In genomic region chr17:71535311-71535710, GRCh38 we compare ENCODE assay signal across 17 cellular contexts.
DNase-seq lines count a peak whose midpoint lies in the region; ATAC-seq, FAIRE-seq and TF ChIP-seq lines count a peak whose summit lies in the region.
"Had no signal": no experiment of that assay in that cellular context is flagged by ENCODE, and none has a peak within 500 bp of the region (broad histone marks: within the 10 kb centered on the region; RNA-seq: fewer than 3 reads in every experiment).

No MANE protein-coding gene starts in this region.

- H3K27me3 Mint-ChIP-seq in activated CD4-positive, alpha-beta T cell treated with anti-CD3 and anti-CD28 coated beads, Interleukin-2, amount 10 ng/mL, durations not matched to agents 24 days and 14 days = no peaks in the 10 kb centered on the region

- H3K27ac Mint-ChIP-seq in activated CD4-positive, alpha-beta T cell treated with anti-CD3 and anti-CD28 coated beads, Interleukin-2, amount 10 ng/mL, durations not matched to agents 24 days and 14 days = no peak overlapping the region
- H3K27ac Mint-ChIP-seq: CD14-positive monocyte; CD8-positive, alpha-beta T cell; HFFc6 had no signal

- H3K4me2 ChIP-seq in keratinocyte (ENCODE audit: control insufficient read depth, extremely low read depth, insufficient read depth, low read depth, low read length) = peak overlapping the region; percentile 22
- H3K4me2 ChIP-seq: A549 had no signal

- FAIRE-seq in keratinocyte (lab: Jason Lieb, UNC) = peak; percentile 88
- FAIRE-seq: H1, HepG2, HTR-8/SVneo had no signal

- H3K27me3 ChIP-seq in keratinocyte (ENCODE audit: control insufficient read depth, extremely low read depth, insufficient read depth, low read length) = no peaks in the 10 kb centered on the region

- H3K9ac ChIP-seq in keratinocyte (ENCODE audit: control insufficient read depth, extremely low read depth, insufficient read depth, low read length) = no peak overlapping the region

- H3K36me3 Mint-ChIP-seq in activated CD4-positive, alpha-beta T cell treated with anti-CD3 and anti-CD28 coated beads, Interleukin-2, amount 10 ng/mL, durations not matched to agents 24 days and 14 days (ENCODE audit: low read depth) = no peaks in the 10 kb centered on the region
- H3K36me3 Mint-ChIP-seq: CD14-positive monocyte; CD8-positive, alpha-beta T cell had no signal

- no peak for ATAC-seq in HG02678 (IDR thresholded peaks at IDR 0.05; ENCODE audit: unreplicated experiment)
- ATAC-seq: A549; CD8-positive, alpha-beta T cell; HepG2 had no signal

- dilution Hi-C loops in keratinocyte (cut with MboI; ENCODE audit: extremely low pct_ligation_motif_present, low sequenced_read_pairs) = no loop called here

- H3K4me1 Mint-ChIP-seq in activated CD4-positive, alpha-beta T cell treated with anti-CD3 and anti-CD28 coated beads, Interleukin-2, amount 10 ng/mL, durations not matched to agents 24 days and 14 days = no peaks in the 10 kb centered on the region
- H3K4me1 Mint-ChIP-seq: CD14-positive monocyte had no signal

- no peaks in the 10 kb centered on the region for H3K9me3 ChIP-seq in keratinocyte (ENCODE audit: control insufficient read depth, low read depth, low read length)
- H3K9me3 ChIP-seq: A549 had no signal

- H3K4me3 ChIP-seq in keratinocyte (ENCODE audit: control insufficient read depth in 2 of 3, extremely low read depth in 1 of 3, insufficient read depth in 2 of 3, low read depth in 1 of 3, low read length in 3 of 3) = no peak overlapping the region
- H3K4me3 ChIP-seq in coronary artery = no peak overlapping the region
- H3K4me3 ChIP-seq: A549 had no signal

- H3K27ac ChIP-seq in keratinocyte (ENCODE audit: control insufficient read depth, insufficient read depth, low read length) (no peak overlapping the region), coronary artery (no peak overlapping the region)
- H3K27ac ChIP-seq: A549 had no signal

- H3K4me1 ChIP-seq in keratinocyte (ENCODE audit: control insufficient read depth, extremely low read depth, insufficient read depth, low read length) = peaks cover 23% of the 10 kb centered on the region
- H3K4me1 ChIP-seq: A549 had no signal

- DNase-seq in NCI-H446 treated with DMSO at 0.1 percent for 48 hours (lab: John Stamatoyannopoulos, UW) (peak; percentile 6), cerebellar cortex (ENCODE audit: low spot score) (peak; percentile 5), keratinocyte (ENCODE audit: low read depth, low spot score) (no peak), coronary artery (ENCODE audit: low spot score) (no peak)
- DNase-seq in activated CD4-positive, alpha-beta T cell treated with anti-CD3 and anti-CD28 coated beads, Interleukin-2, amount 10 ng/mL, durations not matched to agents 24 days and 14 days = no peak
- DNase-seq: CD8-positive, alpha-beta T cell; COR-L47; DND-41; GF-D8; HCEC 1CT; HFFc6 had no signal

- intact Hi-C loops in activated CD4-positive, alpha-beta T cell treated with anti-CD3 and anti-CD28 coated beads, Interleukin-2, amount 10 ng/mL, durations not matched to agents 24 days and 14 days (cut with micrococcal nuclease) = no loop called here

- H3K9me1 ChIP-seq in keratinocyte (ENCODE audit: control insufficient read depth, extremely low read depth, insufficient read depth, low read length) = no peaks in the 10 kb centered on the region

- H3K79me2 ChIP-seq in keratinocyte (ENCODE audit: control insufficient read depth, insufficient read depth, low read length) = no peaks in the 10 kb centered on the region

- H2AFZ ChIP-seq in keratinocyte (ENCODE audit: control insufficient read depth, low read length) = peak overlapping the region; percentile 27

- TF ChIP-seq CTCF in keratinocyte (optimal IDR thresholded peaks at IDR 0.05 in 1 of 3, IDR thresholded peaks at IDR 0.05 in 1 of 3, conservative IDR thresholded peaks at IDR 0.05 in 1 of 3; ENCODE audit: extremely low read depth in 1 of 3, insufficient read depth in 2 of 3, low read length in 3 of 3) (no peak), coronary artery (IDR thresholded peaks at IDR 0.05) (no peak)

- H4K20me1 ChIP-seq in keratinocyte (ENCODE audit: control insufficient read depth, extremely low read depth, insufficient read depth, low read length) = no peaks in the 10 kb centered on the region

- H3K9me3 Mint-ChIP-seq in activated CD4-positive, alpha-beta T cell treated with anti-CD3 and anti-CD28 coated beads, Interleukin-2, amount 10 ng/mL, durations not matched to agents 24 days and 14 days = no peaks in the 10 kb centered on the region
- H3K9me3 Mint-ChIP-seq: CD8-positive, alpha-beta T cell; HFFc6 had no signal

- H3K36me3 ChIP-seq in keratinocyte (ENCODE audit: control insufficient read depth in 2 of 2, extremely low read depth in 1 of 2, insufficient read depth in 2 of 2, low read length in 2 of 2) = no peaks in the 10 kb centered on the region

- no peak overlapping the region for H3K4me3 Mint-ChIP-seq in activated CD4-positive, alpha-beta T cell treated with anti-CD3 and anti-CD28 coated beads, Interleukin-2, amount 10 ng/mL, durations not matched to agents 24 days and 14 days
- H3K4me3 Mint-ChIP-seq: CD14-positive monocyte; CD8-positive, alpha-beta T cell; HFFc6 had no signal

Comparison
In these comparisons a context has a peak if more than half of its experiments do, and no peak if none do; other contexts are left out.
1. DNase-seq: peak in NCI-H446 treated with DMSO at 0.1 percent for 48 hours (single experiment) and cerebellar cortex (single experiment); none in keratinocyte (single experiment), coronary artery (single experiment) and activated CD4-positive, alpha-beta T cell treated with anti-CD3 and anti-CD28 coated beads, Interleukin-2, amount 10 ng/mL, durations not matched to agents 24 days and 14 days (single experiment).